ENCODE assay signal across 20 cellular contexts in genomic region chr7:18180685-18181084, GRCh38.
"Had no signal": no experiment of that assay in that cellular context is flagged by ENCODE, and none has a peak within 500 bp of the region (broad histone marks: within the 10 kb centered on the region; RNA-seq: fewer than 3 reads in every experiment).

No MANE protein-coding gene starts in this region.

- H3K27me3 Mint-ChIP-seq: natural killer cell treated with Interleukin-12 subunit alpha and Interleukin-12 subunit beta and Interleukin-15 and Interleukin-18, amount 100 ng/mL, for 72 hours; progenitor cell of endocrine pancreas; stimulated activated memory B cell treated with anti-CD40 and anti-IgM and Interleukin-4, amounts not matched to agents 10 μg/mL and 1 μg/mL and 100 μg/mL, for 72 hours; type B pancreatic cell had no signal

- DNase-seq: hypothalamus; islet precursor cell; left ventricle myocardium inferior; midbrain; mucosa of descending colon; naive thymus-derived CD4-positive, alpha-beta T cell; ovary; right lobe of liver; stimulated activated CD4-positive, alpha-beta T cell treated with anti-CD3 and anti-CD28 coated beads, Interleukin-1b, Interleukin-23, amount 100 ng/mL, for 48 hours; stimulated activated CD4-positive, alpha-beta T cell treated with anti-CD3 and anti-CD28 coated beads, Interleukin-2, amount 100 ng/mL, for 48 hours; stimulated activated CD4-positive, alpha-beta T cell treated with anti-CD3 and anti-CD28 coated beads, Interleukin-4, amount 100 ng/mL, for 4 hours; stimulated activated CD8-positive, alpha-beta memory T cell treated with anti-CD3 and anti-CD28 coated beads, Interleukin-4, amount 100 ng/mL, for 48 hours; stimulated activated naive CD4-positive, alpha-beta T cell treated with Interleukin-2 at 50 U/mL for 16 hours; stimulated activated naive CD8-positive, alpha-beta T cell treated with anti-CD3 and anti-CD28 coated beads, Interleukin-15, amount 100 ng/mL, for 72 hours; substantia nigra; uterus had no signal

- H3K4me3 Mint-ChIP-seq: naive thymus-derived CD4-positive, alpha-beta T cell; natural killer cell treated with Interleukin-12 subunit alpha and Interleukin-12 subunit beta and Interleukin-15 and Interleukin-18, amount 100 ng/mL, for 72 hours; stimulated activated memory B cell treated with anti-CD40 and anti-IgM and Interleukin-4, amounts not matched to agents 10 μg/mL and 1 μg/mL and 100 μg/mL, for 72 hours; stimulated activated naive CD8-positive, alpha-beta T cell treated with anti-CD3 and anti-CD28 coated beads, Interleukin-15, amount 100 ng/mL, for 72 hours; type B pancreatic cell had no signal

- H3K36me3 Mint-ChIP-seq: naive thymus-derived CD4-positive, alpha-beta T cell; natural killer cell treated with Interleukin-12 subunit alpha and Interleukin-12 subunit beta and Interleukin-15 and Interleukin-18, amount 100 ng/mL, for 72 hours; stimulated activated memory B cell treated with anti-CD40 and anti-IgM and Interleukin-4, amounts not matched to agents 10 μg/mL and 1 μg/mL and 100 μg/mL, for 72 hours; type B pancreatic cell had no signal

- H3K27ac Mint-ChIP-seq: naive thymus-derived CD4-positive, alpha-beta T cell; natural killer cell treated with Interleukin-12 subunit alpha and Interleukin-12 subunit beta and Interleukin-15 and Interleukin-18, amount 100 ng/mL, for 72 hours; progenitor cell of endocrine pancreas; stimulated activated memory B cell treated with anti-CD40 and anti-IgM and Interleukin-4, amounts not matched to agents 10 μg/mL and 1 μg/mL and 100 μg/mL, for 72 hours; stimulated activated naive CD8-positive, alpha-beta T cell treated with anti-CD3 and anti-CD28 coated beads, Interleukin-15, amount 100 ng/mL, for 72 hours; type B pancreatic cell had no signal

- ATAC-seq: mucosa of descending colon; naive thymus-derived CD4-positive, alpha-beta T cell; natural killer cell treated with Interleukin-12 subunit alpha and Interleukin-12 subunit beta and Interleukin-15 and Interleukin-18, amount 100 ng/mL, for 72 hours; right lobe of liver; stimulated activated memory B cell treated with anti-CD40 and anti-IgM and Interleukin-4, amounts not matched to agents 10 μg/mL and 1 μg/mL and 100 μg/mL, for 72 hours; stimulated activated naive CD8-positive, alpha-beta T cell treated with anti-CD3 and anti-CD28 coated beads, Interleukin-15, amount 100 ng/mL, for 72 hours had no signal

- H3K9me3 Mint-ChIP-seq: naive thymus-derived CD4-positive, alpha-beta T cell; natural killer cell treated with Interleukin-12 subunit alpha and Interleukin-12 subunit beta and Interleukin-15 and Interleukin-18, amount 100 ng/mL, for 72 hours; stimulated activated memory B cell treated with anti-CD40 and anti-IgM and Interleukin-4, amounts not matched to agents 10 μg/mL and 1 μg/mL and 100 μg/mL, for 72 hours; stimulated activated naive CD8-positive, alpha-beta T cell treated with anti-CD3 and anti-CD28 coated beads, Interleukin-15, amount 100 ng/mL, for 72 hours; type B pancreatic cell had no signal
